ENCODE assay signal across 34 cellular contexts in the genomic region with DNA sequence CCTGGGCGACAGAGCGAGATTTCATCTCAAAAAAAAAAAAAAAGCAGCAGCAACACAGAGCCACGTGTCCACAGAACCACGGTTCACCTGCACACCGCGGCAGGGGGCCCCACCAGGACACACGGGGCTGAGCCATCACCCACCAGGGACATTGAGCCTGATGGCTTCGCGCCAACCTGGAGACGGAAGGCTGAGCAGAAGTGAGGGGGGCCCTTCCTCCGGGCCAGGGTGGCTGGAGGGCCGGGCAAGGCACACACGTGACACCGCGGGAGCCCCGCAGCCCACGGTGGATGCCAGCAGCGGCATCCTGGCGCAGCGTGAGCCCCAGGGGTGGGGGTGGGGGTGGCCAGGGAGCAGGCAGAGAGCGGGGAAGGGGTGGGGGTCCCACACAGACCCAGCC.
"Had no signal": no experiment of that assay in that cellular context is flagged by ENCODE, and none has a peak within 500 bp of the region (broad histone marks: within the 10 kb centered on the region; RNA-seq: fewer than 3 reads in every experiment).

No MANE protein-coding gene starts in this region.

- H3K27ac ChIP-seq: cardiac muscle cell, Peyer's patch, WERI-Rb-1 had no signal

- H3K27me3 ChIP-seq: cardiac muscle cell, Peyer's patch had no signal

- ATAC-seq: activated CD8-positive, alpha-beta T cell treated with anti-CD3 and anti-CD28 coated beads, Interleukin-2, amount 10 ng/mL, durations not matched to agents 7 days and 5 days; activated naive CD4-positive, alpha-beta T cell treated with anti-CD3 and anti-CD28 coated beads, Interleukin-2, amount 50 U/mL, for 72 hours; PC-3; Right ventricle myocardium inferior; SK-N-SH treated with all-trans-retinoic acid at 6 μM for 48 hours; T-cell had no signal

- H3K36me3 ChIP-seq: cardiac muscle cell had no signal

- H3K27me3 Mint-ChIP-seq: activated CD4-positive, alpha-beta T cell treated with anti-CD3 and anti-CD28 coated beads, Interleukin-2, amount 10 ng/mL, durations not matched to agents 24 days and 14 days; activated T-cell treated with anti-CD3 and anti-CD28 coated beads, Interleukin-2, amount 50 U/mL, for 24 hours; IgD-negative memory B cell; T-cell had no signal

- H3K4me3 Mint-ChIP-seq: activated CD4-positive, alpha-beta T cell treated with anti-CD3 and anti-CD28 coated beads, Interleukin-2, amount 10 ng/mL, durations not matched to agents 24 days and 14 days; activated CD8-positive, alpha-beta T cell treated with anti-CD3 and anti-CD28 coated beads, Interleukin-2, amount 10 ng/mL, durations not matched to agents 7 days and 5 days; activated T-cell treated with anti-CD3 and anti-CD28 coated beads, Interleukin-2, amount 50 U/mL, for 24 hours; T-cell had no signal

- H3K9me3 ChIP-seq: Peyer's patch had no signal

- H3K4me3 ChIP-seq: cardiac muscle cell, Peyer's patch had no signal

- H3K9me3 Mint-ChIP-seq: activated T-helper 2 cell treated with anti-CD3 and anti-CD28 coated beads, Interferon-gamma antibody, Interleukin-2, Interleukin-4, amounts not matched to agents 10 μg/mL and 5 μg/mL and 100 μg/mL, durations not matched to agents 14 hours and 24 hours and 36 hours; IgD-negative memory B cell had no signal

- H3K27ac Mint-ChIP-seq: activated CD4-positive, alpha-beta T cell treated with anti-CD3 and anti-CD28 coated beads, Interleukin-2, amount 10 ng/mL, durations not matched to agents 24 days and 14 days; activated CD8-positive, alpha-beta T cell treated with anti-CD3 and anti-CD28 coated beads, Interleukin-2, amount 10 ng/mL, durations not matched to agents 7 days and 5 days; activated T-helper 2 cell treated with anti-CD3 and anti-CD28 coated beads, Interferon-gamma antibody, Interleukin-2, Interleukin-4, amounts not matched to agents 10 μg/mL and 5 μg/mL and 100 μg/mL, durations not matched to agents 14 hours and 24 hours and 36 hours had no signal

- DNase-seq: activated CD4-positive, alpha-beta T cell treated with anti-CD3 and anti-CD28 coated beads for 1 hour; activated CD4-positive, alpha-beta T cell treated with anti-CD3 and anti-CD28 coated beads, Interleukin-2, amount 10 ng/mL, durations not matched to agents 24 days and 14 days; activated CD4-positive, alpha-beta T cell treated with anti-CD3 and anti-CD28 coated beads, Interleukin-2, amount 50 U/mL, for 48 hours; activated CD4-positive, CD25-positive, alpha-beta regulatory T cell; activated CD8-positive, alpha-beta T cell treated with anti-CD3 and anti-CD28 coated beads, Interleukin-2, amount 10 ng/mL, durations not matched to agents 7 days and 5 days; activated gamma-delta T cell; activated naive CD4-positive, alpha-beta T cell treated with Interleukin-2 at 50 U/mL for 16 hours; activated T-cell treated with anti-CD3 and anti-CD28 coated beads, Interleukin-2, amount 50 U/mL, for 24 hours; amniotic stem cell; aorta; Karpas-422; KBM-7; NCI-H1048; NCI-H1436 treated with DMSO at 0.1 percent for 48 hours; NCI-H1694 treated with DMSO at 0.1 percent for 48 hours; NCI-H2029; NCI-H345; NCI-H526; NCI-H748 treated with DMSO at 0.1 percent for 48 hours; NK-92 treated with Interleukin-12 subunit alpha and Interleukin-12 subunit beta, amount 100 ng/mL, for 24 hours; PC-3; Peyer's patch; RPMI8226; SIG-M5; T-cell; T-helper 2 cell; T-helper 9 cell; WERI-Rb-1 had no signal
